1 cellular context compared by ENCODE assay signal in the genomic region with DNA sequence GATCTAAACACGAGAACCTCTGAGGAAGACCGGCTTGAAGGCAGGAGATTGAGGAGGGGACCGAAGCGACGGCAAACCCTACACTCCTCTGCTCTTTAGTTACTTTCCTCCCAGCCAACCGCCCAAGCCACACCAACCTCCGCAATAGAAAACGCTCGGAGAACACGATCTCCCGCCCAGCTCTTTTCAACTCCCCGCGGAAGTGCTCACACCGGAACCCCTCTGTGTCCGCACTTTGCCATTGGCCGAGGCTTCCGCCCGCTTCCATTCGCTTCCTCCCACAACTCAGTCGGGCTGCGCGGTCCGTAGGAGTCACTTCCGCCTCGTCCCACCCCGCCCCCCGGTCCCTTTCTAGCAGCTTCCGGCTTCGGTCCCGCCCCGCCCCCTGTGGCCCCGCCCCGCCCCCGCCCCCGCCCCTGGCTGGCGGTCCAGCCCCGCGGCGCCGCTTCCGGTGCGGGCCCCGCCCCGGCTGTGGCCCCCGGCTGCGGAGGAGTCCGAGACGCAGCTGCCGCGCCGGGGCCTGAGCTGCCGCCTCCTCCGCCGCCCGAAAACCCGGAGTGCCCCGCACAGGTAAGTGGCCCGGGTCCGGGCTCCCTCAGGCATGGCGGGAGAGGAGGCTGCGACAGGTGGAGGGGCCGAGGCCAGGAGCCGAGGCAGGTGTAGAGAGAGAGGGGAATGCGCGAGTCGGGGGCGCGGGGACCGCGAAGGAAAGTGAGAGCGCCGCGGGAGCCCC.
A peak's percentile ranks its signal among the peaks of the same experiment; 100 is the strongest.
TF ChIP-seq lines count a peak whose summit lies in the region.

A gene with protein sequence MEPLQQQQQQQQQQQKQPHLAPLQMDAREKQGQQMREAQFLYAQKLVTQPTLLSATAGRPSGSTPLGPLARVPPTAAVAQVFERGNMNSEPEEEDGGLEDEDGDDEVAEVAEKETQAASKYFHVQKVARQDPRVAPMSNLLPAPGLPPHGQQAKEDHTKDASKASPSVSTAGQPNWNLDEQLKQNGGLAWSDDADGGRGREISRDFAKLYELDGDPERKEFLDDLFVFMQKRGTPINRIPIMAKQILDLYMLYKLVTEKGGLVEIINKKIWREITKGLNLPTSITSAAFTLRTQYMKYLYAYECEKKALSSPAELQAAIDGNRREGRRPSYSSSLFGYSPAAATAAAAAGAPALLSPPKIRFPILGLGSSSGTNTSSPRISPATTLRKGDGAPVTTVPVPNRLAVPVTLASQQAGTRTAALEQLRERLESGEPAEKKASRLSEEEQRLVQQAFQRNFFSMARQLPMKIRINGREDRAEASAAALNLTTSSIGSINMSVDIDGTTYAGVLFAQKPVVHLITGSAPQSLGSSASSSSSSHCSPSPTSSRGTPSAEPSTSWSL (plus strand): TSS at position 460 of the 733 bp plus-strand sequence. CDS start 2,717 bp downstream, outside the sequence.

TF ChIP-seq in HEK293, 187 proteins besides CTCF, POLR2A, EP300 and RAD21 (continued from another document and continues in another):
- TF ChIP-seq, protein P1, sequence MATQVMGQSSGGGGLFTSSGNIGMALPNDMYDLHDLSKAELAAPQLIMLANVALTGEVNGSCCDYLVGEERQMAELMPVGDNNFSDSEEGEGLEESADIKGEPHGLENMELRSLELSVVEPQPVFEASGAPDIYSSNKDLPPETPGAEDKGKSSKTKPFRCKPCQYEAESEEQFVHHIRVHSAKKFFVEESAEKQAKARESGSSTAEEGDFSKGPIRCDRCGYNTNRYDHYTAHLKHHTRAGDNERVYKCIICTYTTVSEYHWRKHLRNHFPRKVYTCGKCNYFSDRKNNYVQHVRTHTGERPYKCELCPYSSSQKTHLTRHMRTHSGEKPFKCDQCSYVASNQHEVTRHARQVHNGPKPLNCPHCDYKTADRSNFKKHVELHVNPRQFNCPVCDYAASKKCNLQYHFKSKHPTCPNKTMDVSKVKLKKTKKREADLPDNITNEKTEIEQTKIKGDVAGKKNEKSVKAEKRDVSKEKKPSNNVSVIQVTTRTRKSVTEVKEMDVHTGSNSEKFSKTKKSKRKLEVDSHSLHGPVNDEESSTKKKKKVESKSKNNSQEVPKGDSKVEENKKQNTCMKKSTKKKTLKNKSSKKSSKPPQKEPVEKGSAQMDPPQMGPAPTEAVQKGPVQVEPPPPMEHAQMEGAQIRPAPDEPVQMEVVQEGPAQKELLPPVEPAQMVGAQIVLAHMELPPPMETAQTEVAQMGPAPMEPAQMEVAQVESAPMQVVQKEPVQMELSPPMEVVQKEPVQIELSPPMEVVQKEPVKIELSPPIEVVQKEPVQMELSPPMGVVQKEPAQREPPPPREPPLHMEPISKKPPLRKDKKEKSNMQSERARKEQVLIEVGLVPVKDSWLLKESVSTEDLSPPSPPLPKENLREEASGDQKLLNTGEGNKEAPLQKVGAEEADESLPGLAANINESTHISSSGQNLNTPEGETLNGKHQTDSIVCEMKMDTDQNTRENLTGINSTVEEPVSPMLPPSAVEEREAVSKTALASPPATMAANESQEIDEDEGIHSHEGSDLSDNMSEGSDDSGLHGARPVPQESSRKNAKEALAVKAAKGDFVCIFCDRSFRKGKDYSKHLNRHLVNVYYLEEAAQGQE (tag by site-specific recombination; IDR thresholded peaks at IDR 0.05), result no peak; the same call in 1 of the 2 replicates
- TF ChIP-seq, protein P2, sequence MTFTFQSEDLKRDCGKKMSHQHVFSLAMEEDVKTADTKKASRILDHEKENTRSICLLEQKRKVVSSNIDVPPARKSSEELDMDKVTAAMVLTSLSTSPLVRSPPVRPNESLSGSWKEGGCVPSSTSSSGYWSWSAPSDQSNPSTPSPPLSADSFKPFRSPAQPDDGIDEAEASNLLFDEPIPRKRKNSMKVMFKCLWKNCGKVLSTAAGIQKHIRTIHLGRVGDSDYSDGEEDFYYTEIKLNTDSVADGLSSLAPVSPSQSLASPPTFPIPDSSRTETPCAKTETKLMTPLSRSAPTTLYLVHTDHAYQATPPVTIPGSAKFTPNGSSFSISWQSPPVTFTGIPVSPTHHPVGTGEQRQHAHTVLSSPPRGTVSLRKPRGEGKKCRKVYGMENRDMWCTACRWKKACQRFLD (tag by site-specific recombination; IDR thresholded peaks at IDR 0.05), result 0 out of 2 replicates have a peak, but pooled peaks have one; percentile 12
- peak; percentile 81; the same call in 1 of the 2 replicates for TF ChIP-seq KLF8 (tag by site-specific recombination; IDR thresholded peaks at IDR 0.05)
- TF ChIP-seq ZNF311 (tag by site-specific recombination; IDR thresholded peaks at IDR 0.05; ENCODE audit: borderline replicate concordance), result no peak
- no peak for TF ChIP-seq ZNF248 (tag by site-specific recombination; IDR thresholded peaks at IDR 0.05)
- no peak for TF ChIP-seq FEZF1 (tag by site-specific recombination; IDR thresholded peaks at IDR 0.05)
- TF ChIP-seq, protein P3, sequence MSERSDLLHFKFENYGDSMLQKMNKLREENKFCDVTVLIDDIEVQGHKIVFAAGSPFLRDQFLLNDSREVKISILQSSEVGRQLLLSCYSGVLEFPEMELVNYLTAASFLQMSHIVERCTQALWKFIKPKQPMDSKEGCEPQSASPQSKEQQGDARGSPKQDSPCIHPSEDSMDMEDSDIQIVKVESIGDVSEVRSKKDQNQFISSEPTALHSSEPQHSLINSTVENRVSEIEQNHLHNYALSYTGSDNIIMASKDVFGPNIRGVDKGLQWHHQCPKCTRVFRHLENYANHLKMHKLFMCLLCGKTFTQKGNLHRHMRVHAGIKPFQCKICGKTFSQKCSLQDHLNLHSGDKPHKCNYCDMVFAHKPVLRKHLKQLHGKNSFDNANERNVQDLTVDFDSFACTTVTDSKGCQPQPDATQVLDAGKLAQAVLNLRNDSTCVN (tag by site-specific recombination; optimal IDR thresholded peaks at IDR 0.05), result peak; percentile 76
- no peak for TF ChIP-seq ZNF529 (tag by site-specific recombination; IDR thresholded peaks at IDR 0.05; ENCODE audit: insufficient replicate concordance)
- no peak for TF ChIP-seq ZNF292 (tag by site-specific recombination; IDR thresholded peaks at IDR 0.05; ENCODE audit: borderline replicate concordance, low read depth)
- TF ChIP-seq, protein P4, sequence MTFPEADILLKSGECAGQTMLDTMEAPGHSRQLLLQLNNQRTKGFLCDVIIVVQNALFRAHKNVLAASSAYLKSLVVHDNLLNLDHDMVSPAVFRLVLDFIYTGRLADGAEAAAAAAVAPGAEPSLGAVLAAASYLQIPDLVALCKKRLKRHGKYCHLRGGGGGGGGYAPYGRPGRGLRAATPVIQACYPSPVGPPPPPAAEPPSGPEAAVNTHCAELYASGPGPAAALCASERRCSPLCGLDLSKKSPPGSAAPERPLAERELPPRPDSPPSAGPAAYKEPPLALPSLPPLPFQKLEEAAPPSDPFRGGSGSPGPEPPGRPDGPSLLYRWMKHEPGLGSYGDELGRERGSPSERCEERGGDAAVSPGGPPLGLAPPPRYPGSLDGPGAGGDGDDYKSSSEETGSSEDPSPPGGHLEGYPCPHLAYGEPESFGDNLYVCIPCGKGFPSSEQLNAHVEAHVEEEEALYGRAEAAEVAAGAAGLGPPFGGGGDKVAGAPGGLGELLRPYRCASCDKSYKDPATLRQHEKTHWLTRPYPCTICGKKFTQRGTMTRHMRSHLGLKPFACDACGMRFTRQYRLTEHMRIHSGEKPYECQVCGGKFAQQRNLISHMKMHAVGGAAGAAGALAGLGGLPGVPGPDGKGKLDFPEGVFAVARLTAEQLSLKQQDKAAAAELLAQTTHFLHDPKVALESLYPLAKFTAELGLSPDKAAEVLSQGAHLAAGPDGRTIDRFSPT (tag by site-specific recombination; IDR thresholded peaks at IDR 0.05), result no peak
- TF ChIP-seq, protein P5, sequence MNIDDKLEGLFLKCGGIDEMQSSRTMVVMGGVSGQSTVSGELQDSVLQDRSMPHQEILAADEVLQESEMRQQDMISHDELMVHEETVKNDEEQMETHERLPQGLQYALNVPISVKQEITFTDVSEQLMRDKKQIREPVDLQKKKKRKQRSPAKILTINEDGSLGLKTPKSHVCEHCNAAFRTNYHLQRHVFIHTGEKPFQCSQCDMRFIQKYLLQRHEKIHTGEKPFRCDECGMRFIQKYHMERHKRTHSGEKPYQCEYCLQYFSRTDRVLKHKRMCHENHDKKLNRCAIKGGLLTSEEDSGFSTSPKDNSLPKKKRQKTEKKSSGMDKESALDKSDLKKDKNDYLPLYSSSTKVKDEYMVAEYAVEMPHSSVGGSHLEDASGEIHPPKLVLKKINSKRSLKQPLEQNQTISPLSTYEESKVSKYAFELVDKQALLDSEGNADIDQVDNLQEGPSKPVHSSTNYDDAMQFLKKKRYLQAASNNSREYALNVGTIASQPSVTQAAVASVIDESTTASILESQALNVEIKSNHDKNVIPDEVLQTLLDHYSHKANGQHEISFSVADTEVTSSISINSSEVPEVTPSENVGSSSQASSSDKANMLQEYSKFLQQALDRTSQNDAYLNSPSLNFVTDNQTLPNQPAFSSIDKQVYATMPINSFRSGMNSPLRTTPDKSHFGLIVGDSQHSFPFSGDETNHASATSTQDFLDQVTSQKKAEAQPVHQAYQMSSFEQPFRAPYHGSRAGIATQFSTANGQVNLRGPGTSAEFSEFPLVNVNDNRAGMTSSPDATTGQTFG (tag by site-specific recombination; IDR thresholded peaks at IDR 0.05; ENCODE audit: borderline replicate concordance), result no peak
- TF ChIP-seq ZFHX2 (tag by site-specific recombination; conservative IDR thresholded peaks at IDR 0.05), result peak; percentile 86
- TF ChIP-seq, protein P6, sequence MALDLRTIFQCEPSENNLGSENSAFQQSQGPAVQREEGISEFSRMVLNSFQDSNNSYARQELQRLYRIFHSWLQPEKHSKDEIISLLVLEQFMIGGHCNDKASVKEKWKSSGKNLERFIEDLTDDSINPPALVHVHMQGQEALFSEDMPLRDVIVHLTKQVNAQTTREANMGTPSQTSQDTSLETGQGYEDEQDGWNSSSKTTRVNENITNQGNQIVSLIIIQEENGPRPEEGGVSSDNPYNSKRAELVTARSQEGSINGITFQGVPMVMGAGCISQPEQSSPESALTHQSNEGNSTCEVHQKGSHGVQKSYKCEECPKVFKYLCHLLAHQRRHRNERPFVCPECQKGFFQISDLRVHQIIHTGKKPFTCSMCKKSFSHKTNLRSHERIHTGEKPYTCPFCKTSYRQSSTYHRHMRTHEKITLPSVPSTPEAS (tag by site-specific recombination; IDR thresholded peaks at IDR 0.05), result no peak
- no peak for TF ChIP-seq ZNF776 (tag by site-specific recombination; IDR thresholded peaks at IDR 0.05; ENCODE audit: borderline replicate concordance)
- TF ChIP-seq KLF7 (tag by site-specific recombination; IDR thresholded peaks at IDR 0.05; ENCODE audit: borderline replicate concordance), result no peak; the same call in 1 of the 2 replicates
- TF ChIP-seq ZNF76 (tag by site-specific recombination; IDR thresholded peaks at IDR 0.05; ENCODE audit: borderline replicate concordance, low read depth), result peak; percentile 73
- TF ChIP-seq, protein P7, sequence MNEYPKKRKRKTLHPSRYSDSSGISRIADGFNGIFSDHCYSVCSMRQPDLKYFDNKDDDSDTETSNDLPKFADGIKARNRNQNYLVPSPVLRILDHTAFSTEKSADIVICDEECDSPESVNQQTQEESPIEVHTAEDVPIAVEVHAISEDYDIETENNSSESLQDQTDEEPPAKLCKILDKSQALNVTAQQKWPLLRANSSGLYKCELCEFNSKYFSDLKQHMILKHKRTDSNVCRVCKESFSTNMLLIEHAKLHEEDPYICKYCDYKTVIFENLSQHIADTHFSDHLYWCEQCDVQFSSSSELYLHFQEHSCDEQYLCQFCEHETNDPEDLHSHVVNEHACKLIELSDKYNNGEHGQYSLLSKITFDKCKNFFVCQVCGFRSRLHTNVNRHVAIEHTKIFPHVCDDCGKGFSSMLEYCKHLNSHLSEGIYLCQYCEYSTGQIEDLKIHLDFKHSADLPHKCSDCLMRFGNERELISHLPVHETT (tag by site-specific recombination; IDR thresholded peaks at IDR 0.05), result peak; percentile 39
- no peak for TF ChIP-seq SALL2 (tag by site-specific recombination; IDR thresholded peaks at IDR 0.05; ENCODE audit: borderline replicate concordance)
- TF ChIP-seq ZSCAN16 (tag by site-specific recombination; IDR thresholded peaks at IDR 0.05), result peak; percentile 82
- no peak for TF ChIP-seq ZNF157 (tag by site-specific recombination; IDR thresholded peaks at IDR 0.05)
- peak; percentile 82 for TF ChIP-seq ZSCAN23 (tag by site-specific recombination; IDR thresholded peaks at IDR 0.05)
- TF ChIP-seq ZNF48 (tag by site-specific recombination; IDR thresholded peaks at IDR 0.05), result no peak
- TF ChIP-seq ZNF785 (tag by site-specific recombination; IDR thresholded peaks at IDR 0.05), result no peak
- 0 out of 2 replicates have a peak, but pooled peaks have one; percentile 27 for TF ChIP-seq ZNF843 (tag by site-specific recombination; IDR thresholded peaks at IDR 0.05)
- no peak for TF ChIP-seq ZNF530 (tag by site-specific recombination; IDR thresholded peaks at IDR 0.05; ENCODE audit: low read depth)
- TF ChIP-seq ZNF350 (tag by site-specific recombination; IDR thresholded peaks at IDR 0.05), result no peak
- TF ChIP-seq ZNF19 (tag by site-specific recombination; IDR thresholded peaks at IDR 0.05; ENCODE audit: low read depth), result no peak
- no peak for TF ChIP-seq ZNF2 (tag by site-specific recombination; IDR thresholded peaks at IDR 0.05)
- no peak for TF ChIP-seq ZNF302 (tag by site-specific recombination; IDR thresholded peaks at IDR 0.05; ENCODE audit: low read depth)
- TF ChIP-seq, protein P8, sequence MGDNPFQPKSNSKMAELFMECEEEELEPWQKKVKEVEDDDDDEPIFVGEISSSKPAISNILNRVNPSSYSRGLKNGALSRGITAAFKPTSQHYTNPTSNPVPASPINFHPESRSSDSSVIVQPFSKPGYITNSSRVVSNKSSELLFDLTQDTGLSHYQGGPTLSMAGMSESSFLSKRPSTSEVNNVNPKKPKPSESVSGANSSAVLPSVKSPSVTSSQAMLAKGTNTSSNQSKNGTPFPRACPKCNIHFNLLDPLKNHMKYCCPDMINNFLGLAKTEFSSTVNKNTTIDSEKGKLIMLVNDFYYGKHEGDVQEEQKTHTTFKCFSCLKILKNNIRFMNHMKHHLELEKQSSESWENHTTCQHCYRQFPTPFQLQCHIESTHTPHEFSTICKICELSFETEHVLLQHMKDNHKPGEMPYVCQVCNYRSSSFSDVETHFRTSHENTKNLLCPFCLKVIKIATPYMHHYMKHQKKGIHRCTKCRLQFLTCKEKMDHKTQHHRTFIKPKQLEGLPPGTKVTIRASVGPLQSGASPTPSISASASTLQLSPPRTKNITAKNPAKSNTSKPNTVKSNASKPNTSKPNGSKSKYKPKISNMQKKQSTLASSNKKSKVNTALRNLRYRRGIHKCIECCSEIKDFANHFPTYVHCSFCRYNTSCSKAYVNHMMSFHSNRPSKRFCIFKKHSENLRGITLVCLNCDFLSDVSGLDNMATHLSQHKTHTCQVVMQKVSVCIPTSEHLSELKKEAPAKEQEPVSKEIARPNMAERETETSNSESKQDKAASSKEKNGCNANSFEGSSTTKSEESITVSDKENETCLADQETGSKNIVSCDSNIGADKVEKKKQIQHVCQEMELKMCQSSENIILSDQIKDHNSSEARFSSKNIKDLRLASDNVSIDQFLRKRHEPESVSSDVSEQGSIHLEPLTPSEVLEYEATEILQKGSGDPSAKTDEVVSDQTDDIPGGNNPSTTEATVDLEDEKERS (tag by site-specific recombination; IDR thresholded peaks at IDR 0.05), result 0 out of 2 replicates have a peak, but pooled peaks have one; percentile 34
- no peak for TF ChIP-seq ZNF768 (tag by site-specific recombination; IDR thresholded peaks at IDR 0.05)
- TF ChIP-seq ZNF324 (tag by site-specific recombination; IDR thresholded peaks at IDR 0.05), result peak; percentile 78
